In the genomic region with DNA sequence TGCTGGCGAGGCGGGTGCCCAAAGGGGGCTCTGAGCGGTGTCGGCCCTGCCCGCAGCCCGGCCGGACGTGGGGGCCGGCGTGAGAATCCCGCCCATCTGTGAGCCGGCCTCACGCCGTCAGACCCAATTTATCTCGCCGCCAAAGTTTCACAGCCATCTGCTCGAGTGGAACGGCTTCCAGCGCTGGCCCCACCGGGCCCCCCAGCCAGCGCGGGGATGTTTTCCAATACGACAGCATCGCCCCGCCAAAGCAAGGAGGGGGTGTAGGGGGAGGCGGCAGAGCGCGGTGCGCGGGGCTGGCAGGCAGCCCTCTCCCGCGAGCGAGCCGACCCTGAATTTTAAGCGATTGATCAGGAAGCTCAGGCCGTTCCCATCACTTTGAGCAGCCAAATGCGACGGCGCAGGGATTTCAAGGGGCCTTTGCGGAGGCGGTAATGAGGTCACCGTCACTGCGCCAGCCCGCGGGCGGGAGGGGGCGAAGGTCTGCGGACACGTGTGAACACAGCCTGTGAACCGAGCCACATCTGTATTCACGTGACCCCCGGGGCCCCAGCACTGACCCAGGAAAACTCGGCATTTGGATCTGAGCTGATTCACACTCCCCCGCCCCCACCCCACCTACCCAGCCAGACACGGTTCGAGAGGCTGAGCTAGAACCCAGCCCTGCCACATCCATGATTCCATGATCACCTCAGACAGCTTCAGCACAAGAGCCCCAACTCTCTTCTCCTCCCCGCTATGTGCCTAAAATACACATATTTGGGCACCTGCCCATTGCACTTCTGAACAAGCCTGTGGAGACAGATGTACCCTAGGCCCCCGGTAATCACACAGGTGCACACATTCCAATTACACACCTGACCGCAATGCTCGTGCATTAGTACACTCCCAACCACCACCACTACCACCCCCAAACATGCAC, we compare ENCODE assay signal across 1 cellular context.
TF ChIP-seq lines count a peak whose summit lies in the region.

No MANE protein-coding gene starts in this region.

TF ChIP-seq in HepG2, 621 proteins besides CTCF, POLR2A, EP300 and RAD21 (continued from another document and continues in another):
- TF ChIP-seq, protein P1, sequence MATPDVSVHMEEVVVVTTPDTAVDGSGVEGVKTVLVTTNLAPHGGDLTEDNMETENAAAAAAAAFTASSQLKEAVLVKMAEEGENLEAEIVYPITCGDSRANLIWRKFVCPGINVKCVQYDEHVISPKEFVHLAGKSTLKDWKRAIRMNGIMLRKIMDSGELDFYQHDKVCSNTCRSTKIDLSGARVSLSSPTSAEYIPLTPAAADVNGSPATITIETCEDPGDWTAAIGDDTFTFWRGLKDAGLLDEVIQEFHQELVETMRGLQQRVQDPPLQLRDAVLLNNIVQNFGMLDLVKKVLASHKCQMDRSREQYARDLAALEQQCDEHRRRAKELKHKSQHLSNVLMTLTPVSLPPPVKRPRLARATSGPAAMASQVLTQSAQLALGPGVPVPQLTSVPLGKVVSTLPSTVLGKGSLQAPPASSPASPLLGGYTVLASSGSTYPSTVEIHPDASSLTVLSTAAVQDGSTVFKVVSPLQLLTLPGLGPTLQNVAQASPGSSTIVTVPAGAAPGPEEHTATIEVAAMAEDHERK (CRISPR knock-in tag; IDR thresholded peaks at IDR 0.05; ENCODE audit: low read depth): no peak
- TF ChIP-seq ZBTB3 (CRISPR knock-in tag; IDR thresholded peaks at IDR 0.05; ENCODE audit: borderline replicate concordance, low read depth) (no peak), KAT7 (CRISPR knock-in tag; IDR thresholded peaks at IDR 0.05; ENCODE audit: borderline replicate concordance) (no peak), ZBTB42 (CRISPR knock-in tag; IDR thresholded peaks at IDR 0.05) (peak; percentile 92; the same call in 1 of the 2 replicates), ZNF468 (CRISPR knock-in tag; IDR thresholded peaks at IDR 0.05) (no peak), ATF1 (CRISPR knock-in tag; IDR thresholded peaks at IDR 0.05) (no peak), CC2D1A (CRISPR knock-in tag; IDR thresholded peaks at IDR 0.05) (no peak), ZNF333 (CRISPR knock-in tag; IDR thresholded peaks at IDR 0.05; ENCODE audit: borderline replicate concordance) (no peak), JUNB (CRISPR knock-in tag; IDR thresholded peaks at IDR 0.05; ENCODE audit: borderline replicate concordance) (no peak), TOE1 (CRISPR knock-in tag; IDR thresholded peaks at IDR 0.05) (no peak), TEAD2 (CRISPR knock-in tag; IDR thresholded peaks at IDR 0.05) (no peak), EEA1 (CRISPR knock-in tag; IDR thresholded peaks at IDR 0.05; ENCODE audit: borderline replicate concordance) (no peak), NR1H2 (CRISPR knock-in tag; IDR thresholded peaks at IDR 0.05; ENCODE audit: borderline replicate concordance, low read depth) (no peak), SKI (IDR thresholded peaks at IDR 0.05; ENCODE audit: partially characterized antibody) (no peak), ZNF562 (CRISPR knock-in tag; IDR thresholded peaks at IDR 0.05; ENCODE audit: borderline replicate concordance) (no peak), CREM (IDR thresholded peaks at IDR 0.05) (no peak), CREM (CRISPR knock-in tag; IDR thresholded peaks at IDR 0.05) (no peak), ZBTB1 (CRISPR knock-in tag; IDR thresholded peaks at IDR 0.05; ENCODE audit: borderline replicate concordance) (no peak), BRCA1 (CRISPR knock-in tag; IDR thresholded peaks at IDR 0.05) (no peak), MAFK (conservative IDR thresholded peaks at IDR 0.05 in 1 of 2, IDR thresholded peaks at IDR 0.05 in 1 of 2; ENCODE audit: low read length in 2 of 2) (no peak), CAMTA2 (CRISPR knock-in tag; IDR thresholded peaks at IDR 0.05; ENCODE audit: borderline replicate concordance) (no peak; the same call in 1 of the 2 replicates), HOXA3 (CRISPR knock-in tag; IDR thresholded peaks at IDR 0.05) (peak; percentile 69; the same call in 1 of the 2 replicates), NKX3-1 (CRISPR knock-in tag; IDR thresholded peaks at IDR 0.05) (peak; percentile 66; the same call in 1 of the 2 replicates), AHR (CRISPR knock-in tag; IDR thresholded peaks at IDR 0.05) (no peak), GPN1 (CRISPR knock-in tag; IDR thresholded peaks at IDR 0.05; ENCODE audit: borderline replicate concordance) (no peak), TCF12 (IDR thresholded peaks at IDR 0.05) (no peak), TCF12 (CRISPR knock-in tag; IDR thresholded peaks at IDR 0.05) (no peak), ZNF331 (CRISPR knock-in tag; IDR thresholded peaks at IDR 0.05) (no peak), MTA3 (CRISPR knock-in tag; IDR thresholded peaks at IDR 0.05) (no peak), ZNF510 (CRISPR knock-in tag; IDR thresholded peaks at IDR 0.05; ENCODE audit: low read depth) (0 out of 2 replicates have a peak, but pooled peaks have one; percentile 18), TCF7L2 (IDR thresholded peaks at IDR 0.05; ENCODE audit: low read depth, low read length) (no peak), LCORL (IDR thresholded peaks at IDR 0.05) (no peak), LCORL (CRISPR knock-in tag; IDR thresholded peaks at IDR 0.05) (peak; percentile 72; the same call in 1 of the 2 replicates), SIN3A (IDR thresholded peaks at IDR 0.05; ENCODE audit: borderline replicate concordance, low read depth, low read length) (no peak), ZNF235 (CRISPR knock-in tag; IDR thresholded peaks at IDR 0.05; ENCODE audit: borderline replicate concordance) (no peak), ZMYM2 (CRISPR knock-in tag; IDR thresholded peaks at IDR 0.05) (peak; percentile 58; the same call in 1 of the 2 replicates), RARG (CRISPR knock-in tag; IDR thresholded peaks at IDR 0.05; ENCODE audit: low read depth) (no peak), MTA1 (CRISPR knock-in tag; IDR thresholded peaks at IDR 0.05; ENCODE audit: borderline replicate concordance) (no peak; the same call in 1 of the 2 replicates), ZMYM4 (CRISPR knock-in tag; IDR thresholded peaks at IDR 0.05) (no peak), ZNF460 (CRISPR knock-in tag; IDR thresholded peaks at IDR 0.05; ENCODE audit: borderline replicate concordance) (no peak), ZNF768 (CRISPR knock-in tag; IDR thresholded peaks at IDR 0.05) (no peak), ZNF160 (CRISPR knock-in tag; IDR thresholded peaks at IDR 0.05) (0 out of 2 replicates have a peak, but pooled peaks have one; percentile 58), HNF4G (IDR thresholded peaks at IDR 0.05; ENCODE audit: borderline replicate concordance, low read depth, low read length) (peak; percentile 51; the same call in 1 of the 2 replicates), HNF4G (CRISPR knock-in tag; IDR thresholded peaks at IDR 0.05; ENCODE audit: borderline replicate concordance, low read depth) (no peak), PHF21A (CRISPR knock-in tag; IDR thresholded peaks at IDR 0.05) (no peak; the same call in 1 of the 2 replicates), ZBTB8A (CRISPR knock-in tag; IDR thresholded peaks at IDR 0.05; ENCODE audit: borderline replicate concordance, low read depth) (no peak; the same call in 1 of the 2 replicates), EED (CRISPR knock-in tag; IDR thresholded peaks at IDR 0.05) (no peak; the same call in 1 of the 2 replicates), ZNF7 (CRISPR knock-in tag; IDR thresholded peaks at IDR 0.05) (no peak), ELF1 (CRISPR knock-in tag; IDR thresholded peaks at IDR 0.05) (no peak)
- TF ChIP-seq, protein P2, sequence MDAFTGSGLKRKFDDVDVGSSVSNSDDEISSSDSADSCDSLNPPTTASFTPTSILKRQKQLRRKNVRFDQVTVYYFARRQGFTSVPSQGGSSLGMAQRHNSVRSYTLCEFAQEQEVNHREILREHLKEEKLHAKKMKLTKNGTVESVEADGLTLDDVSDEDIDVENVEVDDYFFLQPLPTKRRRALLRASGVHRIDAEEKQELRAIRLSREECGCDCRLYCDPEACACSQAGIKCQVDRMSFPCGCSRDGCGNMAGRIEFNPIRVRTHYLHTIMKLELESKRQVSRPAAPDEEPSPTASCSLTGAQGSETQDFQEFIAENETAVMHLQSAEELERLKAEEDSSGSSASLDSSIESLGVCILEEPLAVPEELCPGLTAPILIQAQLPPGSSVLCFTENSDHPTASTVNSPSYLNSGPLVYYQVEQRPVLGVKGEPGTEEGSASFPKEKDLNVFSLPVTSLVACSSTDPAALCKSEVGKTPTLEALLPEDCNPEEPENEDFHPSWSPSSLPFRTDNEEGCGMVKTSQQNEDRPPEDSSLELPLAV (CRISPR knock-in tag; conservative IDR thresholded peaks at IDR 0.05; ENCODE audit: low read depth): no peak
- TF ChIP-seq, protein P3, sequence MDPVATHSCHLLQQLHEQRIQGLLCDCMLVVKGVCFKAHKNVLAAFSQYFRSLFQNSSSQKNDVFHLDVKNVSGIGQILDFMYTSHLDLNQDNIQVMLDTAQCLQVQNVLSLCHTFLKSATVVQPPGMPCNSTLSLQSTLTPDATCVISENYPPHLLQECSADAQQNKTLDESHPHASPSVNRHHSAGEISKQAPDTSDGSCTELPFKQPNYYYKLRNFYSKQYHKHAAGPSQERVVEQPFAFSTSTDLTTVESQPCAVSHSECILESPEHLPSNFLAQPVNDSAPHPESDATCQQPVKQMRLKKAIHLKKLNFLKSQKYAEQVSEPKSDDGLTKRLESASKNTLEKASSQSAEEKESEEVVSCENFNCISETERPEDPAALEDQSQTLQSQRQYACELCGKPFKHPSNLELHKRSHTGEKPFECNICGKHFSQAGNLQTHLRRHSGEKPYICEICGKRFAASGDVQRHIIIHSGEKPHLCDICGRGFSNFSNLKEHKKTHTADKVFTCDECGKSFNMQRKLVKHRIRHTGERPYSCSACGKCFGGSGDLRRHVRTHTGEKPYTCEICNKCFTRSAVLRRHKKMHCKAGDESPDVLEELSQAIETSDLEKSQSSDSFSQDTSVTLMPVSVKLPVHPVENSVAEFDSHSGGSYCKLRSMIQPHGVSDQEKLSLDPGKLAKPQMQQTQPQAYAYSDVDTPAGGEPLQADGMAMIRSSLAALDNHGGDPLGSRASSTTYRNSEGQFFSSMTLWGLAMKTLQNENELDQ (CRISPR knock-in tag; IDR thresholded peaks at IDR 0.05; ENCODE audit: borderline replicate concordance): no peak
- TF ChIP-seq, protein P4, sequence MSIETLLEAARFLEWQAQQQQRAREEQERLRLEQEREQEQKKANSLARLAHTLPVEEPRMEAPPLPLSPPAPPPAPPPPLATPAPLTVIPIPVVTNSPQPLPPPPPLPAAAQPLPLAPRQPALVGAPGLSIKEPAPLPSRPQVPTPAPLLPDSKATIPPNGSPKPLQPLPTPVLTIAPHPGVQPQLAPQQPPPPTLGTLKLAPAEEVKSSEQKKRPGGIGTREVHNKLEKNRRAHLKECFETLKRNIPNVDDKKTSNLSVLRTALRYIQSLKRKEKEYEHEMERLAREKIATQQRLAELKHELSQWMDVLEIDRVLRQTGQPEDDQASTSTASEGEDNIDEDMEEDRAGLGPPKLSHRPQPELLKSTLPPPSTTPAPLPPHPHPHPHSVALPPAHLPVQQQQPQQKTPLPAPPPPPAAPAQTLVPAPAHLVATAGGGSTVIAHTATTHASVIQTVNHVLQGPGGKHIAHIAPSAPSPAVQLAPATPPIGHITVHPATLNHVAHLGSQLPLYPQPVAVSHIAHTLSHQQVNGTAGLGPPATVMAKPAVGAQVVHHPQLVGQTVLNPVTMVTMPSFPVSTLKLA (IDR thresholded peaks at IDR 0.05): peak; percentile 69
- TF ChIP-seq, protein P5, sequence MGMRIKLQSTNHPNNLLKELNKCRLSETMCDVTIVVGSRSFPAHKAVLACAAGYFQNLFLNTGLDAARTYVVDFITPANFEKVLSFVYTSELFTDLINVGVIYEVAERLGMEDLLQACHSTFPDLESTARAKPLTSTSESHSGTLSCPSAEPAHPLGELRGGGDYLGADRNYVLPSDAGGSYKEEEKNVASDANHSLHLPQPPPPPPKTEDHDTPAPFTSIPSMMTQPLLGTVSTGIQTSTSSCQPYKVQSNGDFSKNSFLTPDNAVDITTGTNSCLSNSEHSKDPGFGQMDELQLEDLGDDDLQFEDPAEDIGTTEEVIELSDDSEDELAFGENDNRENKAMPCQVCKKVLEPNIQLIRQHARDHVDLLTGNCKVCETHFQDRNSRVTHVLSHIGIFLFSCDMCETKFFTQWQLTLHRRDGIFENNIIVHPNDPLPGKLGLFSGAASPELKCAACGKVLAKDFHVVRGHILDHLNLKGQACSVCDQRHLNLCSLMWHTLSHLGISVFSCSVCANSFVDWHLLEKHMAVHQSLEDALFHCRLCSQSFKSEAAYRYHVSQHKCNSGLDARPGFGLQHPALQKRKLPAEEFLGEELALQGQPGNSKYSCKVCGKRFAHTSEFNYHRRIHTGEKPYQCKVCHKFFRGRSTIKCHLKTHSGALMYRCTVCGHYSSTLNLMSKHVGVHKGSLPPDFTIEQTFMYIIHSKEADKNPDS (CRISPR knock-in tag; IDR thresholded peaks at IDR 0.05): 0 out of 2 replicates have a peak, but pooled peaks have one; percentile 24
- TF ChIP-seq, protein P6, sequence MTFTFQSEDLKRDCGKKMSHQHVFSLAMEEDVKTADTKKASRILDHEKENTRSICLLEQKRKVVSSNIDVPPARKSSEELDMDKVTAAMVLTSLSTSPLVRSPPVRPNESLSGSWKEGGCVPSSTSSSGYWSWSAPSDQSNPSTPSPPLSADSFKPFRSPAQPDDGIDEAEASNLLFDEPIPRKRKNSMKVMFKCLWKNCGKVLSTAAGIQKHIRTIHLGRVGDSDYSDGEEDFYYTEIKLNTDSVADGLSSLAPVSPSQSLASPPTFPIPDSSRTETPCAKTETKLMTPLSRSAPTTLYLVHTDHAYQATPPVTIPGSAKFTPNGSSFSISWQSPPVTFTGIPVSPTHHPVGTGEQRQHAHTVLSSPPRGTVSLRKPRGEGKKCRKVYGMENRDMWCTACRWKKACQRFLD (CRISPR knock-in tag; IDR thresholded peaks at IDR 0.05; ENCODE audit: borderline replicate concordance): peak; percentile 83
- TF ChIP-seq, protein P7, sequence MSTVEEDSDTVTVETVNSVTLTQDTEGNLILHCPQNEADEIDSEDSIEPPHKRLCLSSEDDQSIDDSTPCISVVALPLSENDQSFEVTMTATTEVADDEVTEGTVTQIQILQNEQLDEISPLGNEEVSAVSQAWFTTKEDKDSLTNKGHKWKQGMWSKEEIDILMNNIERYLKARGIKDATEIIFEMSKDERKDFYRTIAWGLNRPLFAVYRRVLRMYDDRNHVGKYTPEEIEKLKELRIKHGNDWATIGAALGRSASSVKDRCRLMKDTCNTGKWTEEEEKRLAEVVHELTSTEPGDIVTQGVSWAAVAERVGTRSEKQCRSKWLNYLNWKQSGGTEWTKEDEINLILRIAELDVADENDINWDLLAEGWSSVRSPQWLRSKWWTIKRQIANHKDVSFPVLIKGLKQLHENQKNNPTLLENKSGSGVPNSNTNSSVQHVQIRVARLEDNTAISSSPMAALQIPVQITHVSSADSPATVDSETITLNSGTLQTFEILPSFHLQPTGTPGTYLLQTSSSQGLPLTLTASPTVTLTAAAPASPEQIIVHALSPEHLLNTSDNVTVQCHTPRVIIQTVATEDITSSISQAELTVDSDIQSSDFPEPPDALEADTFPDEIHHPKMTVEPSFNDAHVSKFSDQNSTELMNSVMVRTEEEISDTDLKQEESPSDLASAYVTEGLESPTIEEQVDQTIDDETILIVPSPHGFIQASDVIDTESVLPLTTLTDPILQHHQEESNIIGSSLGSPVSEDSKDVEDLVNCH (CRISPR knock-in tag; IDR thresholded peaks at IDR 0.05): no peak
